9 cellular contexts compared by ENCODE assay signal in genomic region chr16:88672776-88673175, GRCh38. TPM values are rescaled to one million over a fixed set of nuclear protein-coding genes. Genes with fewer than 3 reads are reported as not detected.
DNase-seq lines count a peak whose midpoint lies in the region; ATAC-seq, FAIRE-seq and TF ChIP-seq lines count a peak whose summit lies in the region.
"Had no signal": no experiment of that assay in that cellular context is flagged by ENCODE, and none has a peak within 500 bp of the region (broad histone marks: within the 10 kb centered on the region; RNA-seq: fewer than 3 reads in every experiment).

No MANE protein-coding gene starts in this region.

- FAIRE-seq in HTR-8/SVneo (lab: Jason Lieb, UNC) = no peak

- H4K20me1 ChIP-seq in osteoblast (ENCODE audit: insufficient read depth, low read length) = no peaks in the 10 kb centered on the region

- H3K27ac ChIP-seq in osteoblast (ENCODE audit: low read depth, low read length) = no peak overlapping the region
- H3K27ac ChIP-seq: body of pancreas had no signal

- TF ChIP-seq CTCF in GM12874 (IDR thresholded peaks at IDR 0.05; ENCODE audit: insufficient read depth, low read depth, low read length) (0 out of 2 replicates have a peak, but pooled peaks have one; percentile 3), fibroblast of mammary gland (conservative IDR thresholded peaks at IDR 0.05; ENCODE audit: control insufficient read depth, insufficient read depth, low read depth, low read length) (peak; percentile 12), osteoblast (IDR thresholded peaks at IDR 0.05; ENCODE audit: extremely low read depth, low read depth, low read length) (peak; percentile 22)

- peaks cover 6% of the 10 kb centered on the region for H3K4me1 ChIP-seq in osteoblast (ENCODE audit: insufficient read depth, low read length)
- H3K4me1 ChIP-seq: body of pancreas had no signal

- H3K4me2 ChIP-seq in osteoblast (ENCODE audit: insufficient read depth, low read length) = no peak overlapping the region

- ATAC-seq in GM21723 (IDR thresholded peaks at IDR 0.05; ENCODE audit: unreplicated experiment) (no peak), GM19023 (IDR thresholded peaks at IDR 0.05; ENCODE audit: unreplicated experiment) (no peak)
- ATAC-seq: body of pancreas had no signal

- H3K27me3 ChIP-seq in osteoblast (ENCODE audit: insufficient read depth, low read length) = peaks cover 6% of the 10 kb centered on the region
- H3K27me3 ChIP-seq: body of pancreas had no signal

- H3K4me3 ChIP-seq in fibroblast of mammary gland (ENCODE audit: control insufficient read depth, low read depth, low read length) (no peak overlapping the region), osteoblast (ENCODE audit: insufficient read depth, low read length) (no peak overlapping the region)
- H3K4me3 ChIP-seq: body of pancreas had no signal

- no peak overlapping the region for H2AFZ ChIP-seq in osteoblast (ENCODE audit: low read length)

- H3K9me3 ChIP-seq in osteoblast (ENCODE audit: low read depth, low read length) = no peaks in the 10 kb centered on the region
- H3K9me3 ChIP-seq: body of pancreas had no signal

- H3K36me3 ChIP-seq in osteoblast (ENCODE audit: insufficient read depth, low read length) = peaks cover 5% of the 10 kb centered on the region

- DNase-seq in OCI-M1 (lab: John Stamatoyannopoulos, UW) (peak; percentile 11), fibroblast of mammary gland (ENCODE audit: low read depth) (no peak), osteoblast (ENCODE audit: insufficient read length, low spot score, missing footprints) (peak; percentile 51), HTR-8/SVneo (ENCODE audit: insufficient read length, low spot score) (no peak)
- DNase-seq: foreskin melanocyte had no signal

- H3K79me2 ChIP-seq in osteoblast (ENCODE audit: insufficient read depth, low read length) = no peaks in the 10 kb centered on the region

RNA-seq across cellular contexts. Expression of gene MVD, which starts 9.9 kb away (rescaled TPM):
- 67.3 and 73.1 TPM in 2 replicates for total RNA-seq in osteoblast

RNA-seq across cellular contexts. Expression of gene SNAI3, which starts 13.5 kb away (rescaled TPM):
- total RNA-seq in osteoblast = not detected in 2 replicates

RNA-seq across cellular contexts. Expression of gene CYBA, which starts 21.9 kb away (rescaled TPM):
- 144 and 250 TPM in 2 replicates for total RNA-seq in osteoblast

RNA-seq across cellular contexts. Expression of gene RNF166, which starts 33.4 kb away (rescaled TPM):
- 14.5 and 18.0 TPM in 2 replicates for total RNA-seq in osteoblast

RNA-seq across cellular contexts. Expression of gene CTU2, which starts 33.5 kb away (rescaled TPM):
- 14.8 and 15.6 TPM in 2 replicates for total RNA-seq in osteoblast

Comparison
In these comparisons a context has a peak if more than half of its experiments do, and no peak if none do; other contexts are left out.
1. DNase-seq: peak in OCI-M1 (single experiment) and osteoblast (single experiment); none in fibroblast of mammary gland (single experiment) and HTR-8/SVneo (single experiment).
2. Peak in every context shown above with its lines, with median percentiles within 50 percentile points of each other: CTCF ChIP-seq.